8 cellular contexts compared by ENCODE assay signal in genomic region chr10:110918633-110919348, GRCh38. TPM values are rescaled to one million over a fixed set of nuclear protein-coding genes. Genes with fewer than 3 reads are reported as not detected.
A peak's percentile ranks its signal among the peaks of the same experiment; 100 is the strongest.
DNase-seq lines count a peak whose midpoint lies in the region; ATAC-seq and TF ChIP-seq lines count a peak whose summit lies in the region.

Gene BBIP1 (minus strand): TSS chr10:110919180. CDS start chr10:110918157, 1,023 bp downstream.

- DNase-seq in GM03348 (ENCODE audit: low spot score) (peak; percentile 96), HuH-7.5 (ENCODE audit: low spot score) (peak; percentile 31), amniotic epithelial cell (ENCODE audit: low read depth) (peak; percentile 100), cardiac septum (ENCODE audit: low spot score) (no peak), ovary (peak in 3 of 5 donors; percentile 95 to 97 (median 96)), AG20443 (ENCODE audit: low spot score) (no peak)

- H3K36me3 ChIP-seq in ovary, result no peaks in the 10 kb centered on the region

- WGBS in ovary, 3 donors, result 0 to 1% (median 1%) methylated on average over 39 to 42 of the region's 42 CpGs

- no peaks in the 10 kb centered on the region for H3K27me3 ChIP-seq in ovary

- H3K4me1 ChIP-seq in ovary (ENCODE audit: insufficient read depth), result peaks cover under 1% of the 10 kb centered on the region

- intact Hi-C loops in cardiac septum (cut with DNase I), result loop anchor here (5.0 kb wide), 1 partner anchor 46 kb away; the partner anchor contains the start of gene PDCD4
- intact Hi-C loops in ovary (cut with DNase I), result no loop called here

- TF ChIP-seq POLR2A in ovary (IDR thresholded peaks at IDR 0.05), result peak; percentile 84

- no peaks in the 10 kb centered on the region for H3K9me3 ChIP-seq in ovary

- TF ChIP-seq CTCF in ovary (IDR thresholded peaks at IDR 0.05), result no peak

- ATAC-seq in GM21619 (IDR thresholded peaks at IDR 0.05; ENCODE audit: unreplicated experiment), result peak; percentile 76

- TF ChIP-seq EP300 in ovary (IDR thresholded peaks at IDR 0.05), result peak; percentile 32

- H3K4me3 ChIP-seq in ovary, result peak within 1 kb of the TSS; percentile 90

- H3K27ac ChIP-seq in ovary, result peak within 1 kb of the TSS; percentile 86 to 97

TF ChIP-seq in PFSK-1, 5 proteins besides CTCF, POLR2A, EP300 and RAD21:
- TF ChIP-seq FOXP2 (optimal IDR thresholded peaks at IDR 0.05; ENCODE audit: borderline replicate concordance, extremely low read depth, extremely low read length, insufficient read depth) (no peak), TAF1 (IDR thresholded peaks at IDR 0.05; ENCODE audit: borderline replicate concordance, insufficient read depth, low read length) (peak; percentile 53; the same call in 1 of the 2 replicates), POLR2AphosphoS5 (IDR thresholded peaks at IDR 0.05; ENCODE audit: low read depth, low read length) (peak; percentile 59; the same call in 1 of the 2 replicates), SIN3A (IDR thresholded peaks at IDR 0.05; ENCODE audit: borderline replicate concordance, insufficient read depth, low read length) (peak; percentile 62; the same call in 1 of the 2 replicates)
- TF ChIP-seq, protein P1, sequence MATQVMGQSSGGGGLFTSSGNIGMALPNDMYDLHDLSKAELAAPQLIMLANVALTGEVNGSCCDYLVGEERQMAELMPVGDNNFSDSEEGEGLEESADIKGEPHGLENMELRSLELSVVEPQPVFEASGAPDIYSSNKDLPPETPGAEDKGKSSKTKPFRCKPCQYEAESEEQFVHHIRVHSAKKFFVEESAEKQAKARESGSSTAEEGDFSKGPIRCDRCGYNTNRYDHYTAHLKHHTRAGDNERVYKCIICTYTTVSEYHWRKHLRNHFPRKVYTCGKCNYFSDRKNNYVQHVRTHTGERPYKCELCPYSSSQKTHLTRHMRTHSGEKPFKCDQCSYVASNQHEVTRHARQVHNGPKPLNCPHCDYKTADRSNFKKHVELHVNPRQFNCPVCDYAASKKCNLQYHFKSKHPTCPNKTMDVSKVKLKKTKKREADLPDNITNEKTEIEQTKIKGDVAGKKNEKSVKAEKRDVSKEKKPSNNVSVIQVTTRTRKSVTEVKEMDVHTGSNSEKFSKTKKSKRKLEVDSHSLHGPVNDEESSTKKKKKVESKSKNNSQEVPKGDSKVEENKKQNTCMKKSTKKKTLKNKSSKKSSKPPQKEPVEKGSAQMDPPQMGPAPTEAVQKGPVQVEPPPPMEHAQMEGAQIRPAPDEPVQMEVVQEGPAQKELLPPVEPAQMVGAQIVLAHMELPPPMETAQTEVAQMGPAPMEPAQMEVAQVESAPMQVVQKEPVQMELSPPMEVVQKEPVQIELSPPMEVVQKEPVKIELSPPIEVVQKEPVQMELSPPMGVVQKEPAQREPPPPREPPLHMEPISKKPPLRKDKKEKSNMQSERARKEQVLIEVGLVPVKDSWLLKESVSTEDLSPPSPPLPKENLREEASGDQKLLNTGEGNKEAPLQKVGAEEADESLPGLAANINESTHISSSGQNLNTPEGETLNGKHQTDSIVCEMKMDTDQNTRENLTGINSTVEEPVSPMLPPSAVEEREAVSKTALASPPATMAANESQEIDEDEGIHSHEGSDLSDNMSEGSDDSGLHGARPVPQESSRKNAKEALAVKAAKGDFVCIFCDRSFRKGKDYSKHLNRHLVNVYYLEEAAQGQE (IDR thresholded peaks at IDR 0.05; ENCODE audit: insufficient read depth in 1 of 2, low read depth in 2 of 2, low read length in 2 of 2), result no peak

RNA-seq across cellular contexts. Expression of gene BBIP1, which starts in this region (rescaled TPM):
- polyA plus RNA-seq in PFSK-1 (2012; ENCODE audit: insufficient read length, low read depth), result 7.6 TPM
- 31.1 TPM for total RNA-seq in cardiac septum
- 10 to 100 TPM; 23.0 to 40.5 (median 30.5) TPM for total RNA-seq in ovary
- 10 to 100 TPM; 22.0 to 30.5 TPM for polyA plus RNA-seq in ovary

Comparison
In these comparisons a context has a peak if more than half of its experiments do, and no peak if none do; other contexts are left out.
1. DNase-seq: peak in GM03348 (single experiment), HuH-7.5 (single experiment), amniotic epithelial cell (single experiment) and ovary (3 of 5); none in cardiac septum (single experiment) and AG20443 (single experiment).